In genomic region chr2:221750317-221750716, GRCh38 we compare ENCODE assay signal across 23 cellular contexts.
"Had no signal": no experiment of that assay in that cellular context is flagged by ENCODE, and none has a peak within 500 bp of the region (broad histone marks: within the 10 kb centered on the region; RNA-seq: fewer than 3 reads in every experiment).

No MANE protein-coding gene starts in this region.

- H3K9ac ChIP-seq: neural progenitor cell had no signal

- H3K4me1 Mint-ChIP-seq: activated CD8-positive, alpha-beta memory T cell treated with anti-CD3 and anti-CD28 coated beads, Interleukin-2, amount 10 ng/mL, durations not matched to agents 7 days and 5 days; activated naive CD4-positive, alpha-beta T cell treated with anti-CD3 and anti-CD28 coated beads, Interleukin-2, amount 50 U/mL, for 24 hours; central memory CD8-positive, alpha-beta T cell; immature natural killer cell; naive thymus-derived CD8-positive, alpha-beta T cell had no signal

- H3K27ac ChIP-seq: ascending aorta, esophagus squamous epithelium, lower lobe of right lung, neural progenitor cell, thoracic aorta had no signal

- ATAC-seq: activated CD8-positive, alpha-beta memory T cell treated with anti-CD3 and anti-CD28 coated beads, Interleukin-2, amount 10 ng/mL, durations not matched to agents 7 days and 5 days; activated CD8-positive, alpha-beta T cell treated with anti-CD3 and anti-CD28 coated beads for 36 hours; effector memory CD8-positive, alpha-beta T cell; left lobe of liver; lower lobe of right lung; naive thymus-derived CD8-positive, alpha-beta T cell; sciatic nerve had no signal

- H3K36me3 Mint-ChIP-seq: activated CD8-positive, alpha-beta memory T cell treated with anti-CD3 and anti-CD28 coated beads, Interleukin-2, amount 10 ng/mL, durations not matched to agents 7 days and 5 days; activated naive CD4-positive, alpha-beta T cell treated with anti-CD3 and anti-CD28 coated beads, Interleukin-2, amount 50 U/mL, for 24 hours; immature natural killer cell; naive thymus-derived CD8-positive, alpha-beta T cell; neural progenitor cell; type B pancreatic cell had no signal

- H3K4me1 ChIP-seq: ascending aorta, esophagus squamous epithelium, lower lobe of right lung, neural progenitor cell had no signal

- H3K9me3 Mint-ChIP-seq: activated naive CD4-positive, alpha-beta T cell treated with anti-CD3 and anti-CD28 coated beads, Interleukin-2, amount 50 U/mL, for 24 hours; central memory CD8-positive, alpha-beta T cell; type B pancreatic cell had no signal

- H3K4me2 ChIP-seq: neural progenitor cell had no signal

- H3K36me3 ChIP-seq: ascending aorta, esophagus squamous epithelium, lower lobe of right lung, neural progenitor cell, thoracic aorta had no signal

- H3K4me3 Mint-ChIP-seq: activated CD8-positive, alpha-beta memory T cell treated with anti-CD3 and anti-CD28 coated beads, Interleukin-2, amount 10 ng/mL, durations not matched to agents 7 days and 5 days; activated CD8-positive, alpha-beta T cell treated with anti-CD3 and anti-CD28 coated beads for 36 hours; activated naive CD4-positive, alpha-beta T cell treated with anti-CD3 and anti-CD28 coated beads, Interleukin-2, amount 50 U/mL, for 24 hours; central memory CD8-positive, alpha-beta T cell; effector memory CD8-positive, alpha-beta T cell; immature natural killer cell; naive thymus-derived CD8-positive, alpha-beta T cell; neural progenitor cell; type B pancreatic cell had no signal

- H2AFZ ChIP-seq: neural progenitor cell had no signal

- H3K27me3 ChIP-seq: ascending aorta, esophagus squamous epithelium, neural progenitor cell had no signal

- H3K4me3 ChIP-seq: ascending aorta, esophagus squamous epithelium, lower lobe of right lung, neural progenitor cell, thoracic aorta had no signal

- H3K9me3 ChIP-seq: ascending aorta, esophagus squamous epithelium, lower lobe of right lung, thoracic aorta had no signal

- H3K27ac Mint-ChIP-seq: activated CD8-positive, alpha-beta memory T cell treated with anti-CD3 and anti-CD28 coated beads, Interleukin-2, amount 10 ng/mL, durations not matched to agents 7 days and 5 days; activated CD8-positive, alpha-beta T cell treated with anti-CD3 and anti-CD28 coated beads for 36 hours; activated naive CD4-positive, alpha-beta T cell treated with anti-CD3 and anti-CD28 coated beads, Interleukin-2, amount 50 U/mL, for 24 hours; effector memory CD8-positive, alpha-beta T cell; immature natural killer cell; naive thymus-derived CD8-positive, alpha-beta T cell; neural progenitor cell; type B pancreatic cell had no signal

- DNase-seq: activated CD4-positive, alpha-beta T cell treated with anti-CD3 and anti-CD28 coated beads for 48 hours; activated CD8-positive, alpha-beta memory T cell treated with anti-CD3 and anti-CD28 coated beads, Interleukin-2, amount 10 ng/mL, durations not matched to agents 7 days and 5 days; activated CD8-positive, alpha-beta T cell treated with anti-CD3 and anti-CD28 coated beads for 36 hours; activated gamma-delta T cell treated with Interleukin-2 at 50 U/mL for 16 hours; activated T-cell treated with anti-CD3 and anti-CD28 coated beads for 4 hours; effector memory CD8-positive, alpha-beta T cell; esophagus squamous epithelium; foreskin melanocyte; immature natural killer cell; lower lobe of right lung; naive thymus-derived CD8-positive, alpha-beta T cell; posterior cingulate gyrus; stimulated activated CD4-positive, alpha-beta T cell treated with anti-CD3 and anti-CD28 coated beads, Interleukin-2, amount 100 ng/mL, for 48 hours; stimulated activated CD8-positive, alpha-beta memory T cell treated with anti-CD3 and anti-CD28 coated beads, Interleukin-4, amount 100 ng/mL, for 48 hours; stimulated activated naive CD4-positive, alpha-beta T cell had no signal

- H3K27me3 Mint-ChIP-seq: activated CD8-positive, alpha-beta memory T cell treated with anti-CD3 and anti-CD28 coated beads, Interleukin-2, amount 10 ng/mL, durations not matched to agents 7 days and 5 days; activated CD8-positive, alpha-beta T cell treated with anti-CD3 and anti-CD28 coated beads for 36 hours; activated naive CD4-positive, alpha-beta T cell treated with anti-CD3 and anti-CD28 coated beads, Interleukin-2, amount 50 U/mL, for 24 hours; central memory CD8-positive, alpha-beta T cell; effector memory CD8-positive, alpha-beta T cell; naive thymus-derived CD8-positive, alpha-beta T cell; type B pancreatic cell had no signal
